Comparison of ENCODE assay signal across 4 cellular contexts in the genomic region with DNA sequence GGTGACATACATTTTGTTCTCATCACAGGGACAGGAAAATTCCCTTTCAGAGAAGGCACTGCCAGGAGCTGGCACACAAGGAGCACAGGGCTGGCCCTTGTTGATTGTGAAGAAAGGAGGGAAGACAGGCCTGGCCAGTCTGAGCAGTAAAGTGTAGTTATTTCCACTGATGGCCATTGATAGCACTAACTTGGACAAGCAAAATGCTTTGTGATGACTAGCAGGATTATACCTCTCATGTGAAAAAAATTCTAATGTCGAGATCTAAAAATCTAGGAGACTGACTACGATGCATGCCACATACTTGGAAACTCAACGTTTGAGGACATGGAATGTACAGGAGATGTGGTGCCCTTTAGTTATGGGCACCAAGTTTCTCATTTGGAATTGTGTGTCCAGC. TPM values are rescaled to one million over a fixed set of nuclear protein-coding genes. Genes with fewer than 3 reads are reported as not detected.
"Had no signal": no experiment of that assay in that cellular context is flagged by ENCODE, and none has a peak within 500 bp of the region (broad histone marks: within the 10 kb centered on the region; RNA-seq: fewer than 3 reads in every experiment).

No MANE protein-coding gene starts in this region.

- H3K4me3 ChIP-seq: GM12878 had no signal

- DNase-seq: GDM1, GF-D8 had no signal

RNA-seq across cellular contexts. Expression of a gene that starts 54.3 kb away (rescaled TPM):
- total RNA-seq: G401, GM12878 had no signal
